In genomic region chr4:16609170-16609758, GRCh38 we compare ENCODE assay signal across 23 cellular contexts.
"Had no signal": no experiment of that assay in that cellular context is flagged by ENCODE, and none has a peak within 500 bp of the region (broad histone marks: within the 10 kb centered on the region; RNA-seq: fewer than 3 reads in every experiment).

No MANE protein-coding gene starts in this region.

- H3K4me1 ChIP-seq: left lung, psoas muscle, thyroid gland had no signal

- FAIRE-seq: TTC549 had no signal

- H3K27me3 ChIP-seq: left lung, ovary, thyroid gland, upper lobe of right lung had no signal

- H3K36me3 ChIP-seq: left lung, ovary, thyroid gland, upper lobe of right lung had no signal

- H3K9me3 ChIP-seq: psoas muscle, thyroid gland, upper lobe of right lung had no signal

- DNase-seq: activated CD8-positive, alpha-beta memory T cell treated with anti-CD3 and anti-CD28 coated beads for 24 hours; activated CD8-positive, alpha-beta memory T cell treated with anti-CD3 and anti-CD28 coated beads, Interleukin-2, amount 50 U/mL, for 4 hours; activated T-cell treated with anti-CD3 and anti-CD28 coated beads, Interleukin-2, amount 50 U/mL, for 24 hours; aorta; effector CD4-positive, alpha-beta T cell; foreskin melanocyte; hippocampal formation; kidney glomerular epithelial cell; left lung; naive thymus-derived CD8-positive, alpha-beta T cell; ovary; psoas muscle; stimulated activated CD4-positive, alpha-beta T cell treated with anti-CD3 and anti-CD28 coated beads, Interleukin-12 subunit alpha, Interleukin-12 subunit beta, amount 100 ng/mL, for 4 hours; stimulated activated CD4-positive, alpha-beta T cell treated with anti-CD3 and anti-CD28 coated beads, Interleukin-4, amount 100 ng/mL, for 4 hours; stimulated activated naive CD8-positive, alpha-beta T cell treated with anti-CD3 and anti-CD28 coated beads, Interleukin-15, Interleukin-2, amounts not matched to agents 100 U/mL and 50 U/mL, for 24 hours; T-cell; thyroid gland had no signal

- H3K27ac ChIP-seq: left lung, ovary, psoas muscle, thyroid gland, upper lobe of right lung had no signal

- H3K4me3 ChIP-seq: left lung, lung, ovary, psoas muscle, thyroid gland, upper lobe of right lung had no signal

- ATAC-seq: activated naive CD4-positive, alpha-beta T cell treated with anti-CD3 and anti-CD28 coated beads, Interleukin-2, amount 50 U/mL, for 72 hours; activated T-helper 17 cell treated with anti-CD3 and anti-CD28 coated beads, Interleukin-2, amount 50 U/mL, for 72 hours; esophagus mucosa; left lung; naive thymus-derived CD8-positive, alpha-beta T cell; psoas muscle; stimulated activated naive CD8-positive, alpha-beta T cell treated with anti-CD3 and anti-CD28 coated beads, Interleukin-15, Interleukin-2, amounts not matched to agents 100 U/mL and 50 U/mL, for 24 hours; T-cell had no signal
